In genomic region chr20:24111858-24112257, GRCh38 we compare ENCODE assay signal across 31 cellular contexts.
"Had no signal": no experiment of that assay in that cellular context is flagged by ENCODE, and none has a peak within 500 bp of the region (broad histone marks: within the 10 kb centered on the region; RNA-seq: fewer than 3 reads in every experiment).

No MANE protein-coding gene starts in this region.

- DNase-seq: dermis blood vessel endothelial cell; effector memory CD4-positive, alpha-beta T cell; erythroblast; esophagus squamous epithelium; foreskin melanocyte; glutamatergic neuron; heart right ventricle; hippocampal formation; kidney glomerular epithelial cell; left colon; mesendoderm; midbrain; naive thymus-derived CD4-positive, alpha-beta T cell; stimulated activated CD4-positive, alpha-beta T cell treated with anti-CD3 and anti-CD28 coated beads, Interleukin-12 subunit alpha, Interleukin-12 subunit beta, amount 100 ng/mL, for 4 hours; stimulated activated CD4-positive, alpha-beta T cell treated with anti-CD3 and anti-CD28 coated beads, Interleukin-1b, Interleukin-23, amount 100 ng/mL, for 48 hours; stimulated activated CD4-positive, alpha-beta T cell treated with anti-CD3 and anti-CD28 coated beads, Interleukin-4, amount 100 ng/mL, for 1 hour; stimulated activated naive CD4-positive, alpha-beta T cell treated with Interleukin-2 at 50 U/mL for 16 hours; stomach; thyroid gland had no signal

- H2AFZ ChIP-seq: neural progenitor cell, parathyroid adenoma had no signal

- FAIRE-seq: endometrium, islet of Langerhans, urothelium cell line had no signal

- H3K36me3 Mint-ChIP-seq: naive thymus-derived CD4-positive, alpha-beta T cell; neural progenitor cell; stimulated activated effector memory CD8-positive, alpha-beta T cell treated with anti-CD3 and anti-CD28 coated beads, Interleukin-12 subunit alpha, Interleukin-12 subunit beta, amount 100 ng/mL, for 72 hours; type B pancreatic cell had no signal

- H3K4me3 Mint-ChIP-seq: naive thymus-derived CD4-positive, alpha-beta T cell; nephron; neural progenitor cell; stimulated activated effector memory CD8-positive, alpha-beta T cell treated with anti-CD3 and anti-CD28 coated beads, Interleukin-12 subunit alpha, Interleukin-12 subunit beta, amount 100 ng/mL, for 72 hours; type B pancreatic cell had no signal

- H3K27me3 ChIP-seq: esophagus squamous epithelium, neural progenitor cell, stomach, thyroid gland had no signal

- H3K27ac ChIP-seq: coronary artery, esophagus squamous epithelium, heart right ventricle, neural progenitor cell, parathyroid adenoma, stomach, thyroid gland had no signal

- H3K4me2 ChIP-seq: neural progenitor cell, smooth muscle cell had no signal

- H3K36me3 ChIP-seq: esophagus squamous epithelium, heart right ventricle, neural progenitor cell, stomach, thyroid gland had no signal

- H3K9ac ChIP-seq: neural progenitor cell, parathyroid adenoma had no signal

- H3K79me2 ChIP-seq: parathyroid adenoma had no signal

- H3K4me3 ChIP-seq: coronary artery, esophagus squamous epithelium, heart right ventricle, neural progenitor cell, smooth muscle cell, stomach, thyroid gland had no signal

- H3K4me1 ChIP-seq: esophagus squamous epithelium, heart right ventricle, parathyroid adenoma, stomach, thyroid gland had no signal

- H3K27ac Mint-ChIP-seq: naive thymus-derived CD4-positive, alpha-beta T cell; nephron; neural progenitor cell; progenitor cell of endocrine pancreas; stimulated activated effector memory CD8-positive, alpha-beta T cell treated with anti-CD3 and anti-CD28 coated beads, Interleukin-12 subunit alpha, Interleukin-12 subunit beta, amount 100 ng/mL, for 72 hours; type B pancreatic cell had no signal

- H3K9me3 Mint-ChIP-seq: naive thymus-derived CD4-positive, alpha-beta T cell; nephron; neural progenitor cell; stimulated activated effector memory CD8-positive, alpha-beta T cell treated with anti-CD3 and anti-CD28 coated beads, Interleukin-12 subunit alpha, Interleukin-12 subunit beta, amount 100 ng/mL, for 72 hours; type B pancreatic cell had no signal

- ATAC-seq: heart right ventricle; left colon; naive thymus-derived CD4-positive, alpha-beta T cell; sciatic nerve; stimulated activated effector memory CD8-positive, alpha-beta T cell treated with anti-CD3 and anti-CD28 coated beads, Interleukin-12 subunit alpha, Interleukin-12 subunit beta, amount 100 ng/mL, for 72 hours had no signal

- H3K9me3 ChIP-seq: esophagus squamous epithelium, heart right ventricle, stomach, thyroid gland had no signal
